In the genomic region with DNA sequence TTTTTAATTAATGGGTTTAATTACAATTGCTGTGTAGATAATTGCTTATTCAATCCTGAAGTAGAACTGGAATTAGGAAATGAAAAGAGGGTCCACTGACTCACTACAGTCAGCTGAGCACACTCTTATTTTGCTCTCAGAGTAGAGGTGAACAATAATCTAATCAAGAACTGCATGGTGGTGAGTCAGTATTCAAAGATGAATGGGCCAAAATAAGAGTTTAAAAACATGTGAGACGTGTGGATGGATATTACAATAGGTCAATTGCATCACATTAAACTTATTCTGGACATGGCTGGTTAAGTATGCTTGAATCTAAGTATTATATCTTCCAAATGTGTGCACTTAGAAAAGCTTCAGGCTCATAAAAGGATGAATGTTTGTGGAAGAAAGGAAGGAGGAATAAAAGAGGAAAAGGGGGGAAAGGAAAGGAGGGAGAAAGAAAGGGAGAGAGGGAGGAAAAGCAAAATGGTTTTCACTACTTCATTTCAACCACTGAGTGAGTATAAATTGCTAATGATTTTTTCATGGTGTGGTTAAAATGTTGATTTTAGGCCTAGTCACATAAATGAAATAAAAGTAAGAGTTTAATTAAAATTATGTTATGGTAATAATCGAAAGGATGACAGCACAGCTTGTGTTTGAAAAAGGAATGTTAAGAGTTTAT, we compare ENCODE assay signal across 2 cellular contexts.
TF ChIP-seq lines count a peak whose summit lies in the region.

No MANE protein-coding gene starts in this region.

TF ChIP-seq in SK-N-SH treated with all-trans-retinoic acid at 6 μM for 48 hours, 23 proteins besides CTCF, POLR2A, EP300 and RAD21:
- TF ChIP-seq TOX (CRISPR knock-in tag; IDR thresholded peaks at IDR 0.05; ENCODE audit: borderline replicate concordance) (no peak), ZFP30 (CRISPR knock-in tag; IDR thresholded peaks at IDR 0.05) (no peak), RARB (CRISPR knock-in tag; IDR thresholded peaks at IDR 0.05) (no peak), TSHZ2 (CRISPR knock-in tag; IDR thresholded peaks at IDR 0.05) (no peak), BACH2 (CRISPR knock-in tag; IDR thresholded peaks at IDR 0.05; ENCODE audit: borderline replicate concordance) (no peak), ISL1 (CRISPR knock-in tag; IDR thresholded peaks at IDR 0.05) (peak; percentile 70), ZNF70 (CRISPR knock-in tag; IDR thresholded peaks at IDR 0.05) (no peak)
- TF ChIP-seq, protein P1, sequence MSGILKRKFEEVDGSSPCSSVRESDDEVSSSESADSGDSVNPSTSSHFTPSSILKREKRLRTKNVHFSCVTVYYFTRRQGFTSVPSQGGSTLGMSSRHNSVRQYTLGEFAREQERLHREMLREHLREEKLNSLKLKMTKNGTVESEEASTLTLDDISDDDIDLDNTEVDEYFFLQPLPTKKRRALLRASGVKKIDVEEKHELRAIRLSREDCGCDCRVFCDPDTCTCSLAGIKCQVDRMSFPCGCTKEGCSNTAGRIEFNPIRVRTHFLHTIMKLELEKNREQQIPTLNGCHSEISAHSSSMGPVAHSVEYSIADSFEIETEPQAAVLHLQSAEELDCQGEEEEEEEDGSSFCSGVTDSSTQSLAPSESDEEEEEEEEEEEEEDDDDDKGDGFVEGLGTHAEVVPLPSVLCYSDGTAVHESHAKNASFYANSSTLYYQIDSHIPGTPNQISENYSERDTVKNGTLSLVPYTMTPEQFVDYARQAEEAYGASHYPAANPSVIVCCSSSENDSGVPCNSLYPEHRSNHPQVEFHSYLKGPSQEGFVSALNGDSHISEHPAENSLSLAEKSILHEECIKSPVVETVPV (CRISPR knock-in tag; IDR thresholded peaks at IDR 0.05) = no peak

TF ChIP-seq in SK-N-SH, 30 proteins besides CTCF, POLR2A, EP300 and RAD21:
- no peak for TF ChIP-seq REST (IDR thresholded peaks at IDR 0.05; ENCODE audit: low read depth, low read length)
- TF ChIP-seq GABPA (IDR thresholded peaks at IDR 0.05; ENCODE audit: low read depth) = no peak
- TF ChIP-seq MEF2A (IDR thresholded peaks at IDR 0.05; ENCODE audit: borderline replicate concordance, low read depth) = no peak
- no peak for TF ChIP-seq TAF1 (IDR thresholded peaks at IDR 0.05; ENCODE audit: borderline replicate concordance, low read depth, low read length)
- no peak for TF ChIP-seq FOXJ3 (CRISPR knock-in tag; IDR thresholded peaks at IDR 0.05)
- TF ChIP-seq TEAD4 (IDR thresholded peaks at IDR 0.05; ENCODE audit: borderline replicate concordance, insufficient read depth) = no peak
- no peak for TF ChIP-seq NFIC (IDR thresholded peaks at IDR 0.05; ENCODE audit: borderline replicate concordance)
- TF ChIP-seq RXRA (IDR thresholded peaks at IDR 0.05; ENCODE audit: borderline replicate concordance, low read depth) = no peak
- no peak for TF ChIP-seq NRF1 (IDR thresholded peaks at IDR 0.05; ENCODE audit: low read depth, low read length)
- TF ChIP-seq, protein P2, sequence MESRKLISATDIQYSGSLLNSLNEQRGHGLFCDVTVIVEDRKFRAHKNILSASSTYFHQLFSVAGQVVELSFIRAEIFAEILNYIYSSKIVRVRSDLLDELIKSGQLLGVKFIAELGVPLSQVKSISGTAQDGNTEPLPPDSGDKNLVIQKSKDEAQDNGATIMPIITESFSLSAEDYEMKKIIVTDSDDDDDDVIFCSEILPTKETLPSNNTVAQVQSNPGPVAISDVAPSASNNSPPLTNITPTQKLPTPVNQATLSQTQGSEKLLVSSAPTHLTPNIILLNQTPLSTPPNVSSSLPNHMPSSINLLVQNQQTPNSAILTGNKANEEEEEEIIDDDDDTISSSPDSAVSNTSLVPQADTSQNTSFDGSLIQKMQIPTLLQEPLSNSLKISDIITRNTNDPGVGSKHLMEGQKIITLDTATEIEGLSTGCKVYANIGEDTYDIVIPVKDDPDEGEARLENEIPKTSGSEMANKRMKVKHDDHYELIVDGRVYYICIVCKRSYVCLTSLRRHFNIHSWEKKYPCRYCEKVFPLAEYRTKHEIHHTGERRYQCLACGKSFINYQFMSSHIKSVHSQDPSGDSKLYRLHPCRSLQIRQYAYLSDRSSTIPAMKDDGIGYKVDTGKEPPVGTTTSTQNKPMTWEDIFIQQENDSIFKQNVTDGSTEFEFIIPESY (IDR thresholded peaks at IDR 0.05; ENCODE audit: borderline replicate concordance, low read depth) = no peak
- TF ChIP-seq, protein P3, sequence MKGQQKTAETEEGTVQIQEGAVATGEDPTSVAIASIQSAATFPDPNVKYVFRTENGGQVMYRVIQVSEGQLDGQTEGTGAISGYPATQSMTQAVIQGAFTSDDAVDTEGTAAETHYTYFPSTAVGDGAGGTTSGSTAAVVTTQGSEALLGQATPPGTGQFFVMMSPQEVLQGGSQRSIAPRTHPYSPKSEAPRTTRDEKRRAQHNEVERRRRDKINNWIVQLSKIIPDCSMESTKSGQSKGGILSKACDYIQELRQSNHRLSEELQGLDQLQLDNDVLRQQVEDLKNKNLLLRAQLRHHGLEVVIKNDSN (IDR thresholded peaks at IDR 0.05; ENCODE audit: borderline replicate concordance, low read depth) = no peak
- no peak for TF ChIP-seq RCOR1 (IDR thresholded peaks at IDR 0.05; ENCODE audit: low read length)
- TF ChIP-seq, protein P4, sequence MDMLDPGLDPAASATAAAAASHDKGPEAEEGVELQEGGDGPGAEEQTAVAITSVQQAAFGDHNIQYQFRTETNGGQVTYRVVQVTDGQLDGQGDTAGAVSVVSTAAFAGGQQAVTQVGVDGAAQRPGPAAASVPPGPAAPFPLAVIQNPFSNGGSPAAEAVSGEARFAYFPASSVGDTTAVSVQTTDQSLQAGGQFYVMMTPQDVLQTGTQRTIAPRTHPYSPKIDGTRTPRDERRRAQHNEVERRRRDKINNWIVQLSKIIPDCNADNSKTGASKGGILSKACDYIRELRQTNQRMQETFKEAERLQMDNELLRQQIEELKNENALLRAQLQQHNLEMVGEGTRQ (IDR thresholded peaks at IDR 0.05; ENCODE audit: borderline replicate concordance, low read depth, low read length) = no peak
- TF ChIP-seq, protein P5, sequence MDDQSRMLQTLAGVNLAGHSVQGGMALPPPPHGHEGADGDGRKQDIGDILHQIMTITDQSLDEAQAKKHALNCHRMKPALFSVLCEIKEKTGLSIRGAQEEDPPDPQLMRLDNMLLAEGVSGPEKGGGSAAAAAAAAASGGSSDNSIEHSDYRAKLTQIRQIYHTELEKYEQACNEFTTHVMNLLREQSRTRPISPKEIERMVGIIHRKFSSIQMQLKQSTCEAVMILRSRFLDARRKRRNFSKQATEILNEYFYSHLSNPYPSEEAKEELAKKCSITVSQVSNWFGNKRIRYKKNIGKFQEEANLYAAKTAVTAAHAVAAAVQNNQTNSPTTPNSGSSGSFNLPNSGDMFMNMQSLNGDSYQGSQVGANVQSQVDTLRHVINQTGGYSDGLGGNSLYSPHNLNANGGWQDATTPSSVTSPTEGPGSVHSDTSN (IDR thresholded peaks at IDR 0.05) = no peak
- TF ChIP-seq TCF12 (IDR thresholded peaks at IDR 0.05) = no peak
- TF ChIP-seq EZH2phosphoT487 (IDR thresholded peaks at IDR 0.05; ENCODE audit: borderline replicate concordance, low read depth) = no peak
- TF ChIP-seq CHD2 (IDR thresholded peaks at IDR 0.05; ENCODE audit: low read length, partially characterized antibody) = no peak
- TF ChIP-seq, protein P6, sequence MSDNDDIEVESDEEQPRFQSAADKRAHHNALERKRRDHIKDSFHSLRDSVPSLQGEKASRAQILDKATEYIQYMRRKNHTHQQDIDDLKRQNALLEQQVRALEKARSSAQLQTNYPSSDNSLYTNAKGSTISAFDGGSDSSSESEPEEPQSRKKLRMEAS (IDR thresholded peaks at IDR 0.05; ENCODE audit: low read depth) = no peak
- TF ChIP-seq ELF1 (IDR thresholded peaks at IDR 0.05) = no peak
- no peak for TF ChIP-seq MXI1 (IDR thresholded peaks at IDR 0.05; ENCODE audit: low read depth, low read length)
